In the genomic region with DNA sequence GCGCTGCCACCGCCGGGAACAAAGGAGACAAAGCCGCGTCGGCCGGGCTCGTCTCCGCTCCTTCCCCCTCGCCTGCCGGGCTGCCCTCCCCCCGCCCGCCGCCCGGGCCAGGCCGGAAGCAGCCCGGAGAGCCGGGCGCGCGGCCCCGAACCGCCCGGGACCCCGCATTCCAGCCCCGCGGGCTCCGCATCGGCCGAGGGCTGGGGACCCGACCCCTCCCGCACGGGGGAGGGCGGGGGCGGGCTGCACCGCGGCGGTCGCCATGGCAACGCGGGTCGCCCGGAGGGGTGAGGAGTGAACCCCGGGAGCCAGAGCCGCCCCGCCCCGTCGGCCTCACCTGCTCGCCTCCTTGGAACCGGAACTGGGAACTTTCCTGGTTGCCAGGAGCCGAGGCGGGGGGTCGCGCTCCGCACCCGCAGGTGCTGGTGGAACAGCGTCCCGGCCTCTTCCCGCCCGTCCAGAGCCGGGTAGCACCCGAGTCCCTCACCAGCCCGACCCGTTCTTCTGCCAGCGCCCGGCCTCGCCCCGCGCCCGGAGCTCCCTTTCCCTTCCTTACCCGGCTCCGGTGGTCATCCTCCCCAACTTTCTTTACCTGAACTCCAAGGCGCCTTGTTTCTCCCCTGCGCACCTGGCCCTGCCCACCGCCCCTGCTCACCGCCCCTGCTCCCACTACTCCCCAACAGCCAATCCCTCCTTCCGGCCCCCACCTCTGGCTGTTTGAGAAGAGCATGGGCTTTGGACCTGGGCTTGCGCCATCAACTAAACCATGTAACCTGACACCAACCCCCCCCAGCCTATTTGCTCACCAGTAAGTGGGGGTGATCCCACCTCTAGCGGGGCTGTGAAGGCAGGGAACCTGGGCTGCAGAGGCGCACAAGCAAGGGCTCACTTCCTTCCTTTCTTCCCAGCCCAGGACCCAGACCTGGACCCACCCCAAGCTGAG, we compare ENCODE assay signal across 1 cellular context.
TF ChIP-seq lines count a peak whose summit lies in the region.

A gene with protein sequence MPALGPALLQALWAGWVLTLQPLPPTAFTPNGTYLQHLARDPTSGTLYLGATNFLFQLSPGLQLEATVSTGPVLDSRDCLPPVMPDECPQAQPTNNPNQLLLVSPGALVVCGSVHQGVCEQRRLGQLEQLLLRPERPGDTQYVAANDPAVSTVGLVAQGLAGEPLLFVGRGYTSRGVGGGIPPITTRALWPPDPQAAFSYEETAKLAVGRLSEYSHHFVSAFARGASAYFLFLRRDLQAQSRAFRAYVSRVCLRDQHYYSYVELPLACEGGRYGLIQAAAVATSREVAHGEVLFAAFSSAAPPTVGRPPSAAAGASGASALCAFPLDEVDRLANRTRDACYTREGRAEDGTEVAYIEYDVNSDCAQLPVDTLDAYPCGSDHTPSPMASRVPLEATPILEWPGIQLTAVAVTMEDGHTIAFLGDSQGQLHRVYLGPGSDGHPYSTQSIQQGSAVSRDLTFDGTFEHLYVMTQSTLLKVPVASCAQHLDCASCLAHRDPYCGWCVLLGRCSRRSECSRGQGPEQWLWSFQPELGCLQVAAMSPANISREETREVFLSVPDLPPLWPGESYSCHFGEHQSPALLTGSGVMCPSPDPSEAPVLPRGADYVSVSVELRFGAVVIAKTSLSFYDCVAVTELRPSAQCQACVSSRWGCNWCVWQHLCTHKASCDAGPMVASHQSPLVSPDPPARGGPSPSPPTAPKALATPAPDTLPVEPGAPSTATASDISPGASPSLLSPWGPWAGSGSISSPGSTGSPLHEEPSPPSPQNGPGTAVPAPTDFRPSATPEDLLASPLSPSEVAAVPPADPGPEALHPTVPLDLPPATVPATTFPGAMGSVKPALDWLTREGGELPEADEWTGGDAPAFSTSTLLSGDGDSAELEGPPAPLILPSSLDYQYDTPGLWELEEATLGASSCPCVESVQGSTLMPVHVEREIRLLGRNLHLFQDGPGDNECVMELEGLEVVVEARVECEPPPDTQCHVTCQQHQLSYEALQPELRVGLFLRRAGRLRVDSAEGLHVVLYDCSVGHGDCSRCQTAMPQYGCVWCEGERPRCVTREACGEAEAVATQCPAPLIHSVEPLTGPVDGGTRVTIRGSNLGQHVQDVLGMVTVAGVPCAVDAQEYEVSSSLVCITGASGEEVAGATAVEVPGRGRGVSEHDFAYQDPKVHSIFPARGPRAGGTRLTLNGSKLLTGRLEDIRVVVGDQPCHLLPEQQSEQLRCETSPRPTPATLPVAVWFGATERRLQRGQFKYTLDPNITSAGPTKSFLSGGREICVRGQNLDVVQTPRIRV (N-terminal part only) (minus strand): TSS at position 671 of the 943 bp plus-strand sequence. CDS start 5,475 bp downstream, outside the sequence.

TF ChIP-seq in HepG2, 621 proteins besides CTCF, POLR2A, EP300 and RAD21 (continued from another document and continues in another):
- TF ChIP-seq, protein P1, sequence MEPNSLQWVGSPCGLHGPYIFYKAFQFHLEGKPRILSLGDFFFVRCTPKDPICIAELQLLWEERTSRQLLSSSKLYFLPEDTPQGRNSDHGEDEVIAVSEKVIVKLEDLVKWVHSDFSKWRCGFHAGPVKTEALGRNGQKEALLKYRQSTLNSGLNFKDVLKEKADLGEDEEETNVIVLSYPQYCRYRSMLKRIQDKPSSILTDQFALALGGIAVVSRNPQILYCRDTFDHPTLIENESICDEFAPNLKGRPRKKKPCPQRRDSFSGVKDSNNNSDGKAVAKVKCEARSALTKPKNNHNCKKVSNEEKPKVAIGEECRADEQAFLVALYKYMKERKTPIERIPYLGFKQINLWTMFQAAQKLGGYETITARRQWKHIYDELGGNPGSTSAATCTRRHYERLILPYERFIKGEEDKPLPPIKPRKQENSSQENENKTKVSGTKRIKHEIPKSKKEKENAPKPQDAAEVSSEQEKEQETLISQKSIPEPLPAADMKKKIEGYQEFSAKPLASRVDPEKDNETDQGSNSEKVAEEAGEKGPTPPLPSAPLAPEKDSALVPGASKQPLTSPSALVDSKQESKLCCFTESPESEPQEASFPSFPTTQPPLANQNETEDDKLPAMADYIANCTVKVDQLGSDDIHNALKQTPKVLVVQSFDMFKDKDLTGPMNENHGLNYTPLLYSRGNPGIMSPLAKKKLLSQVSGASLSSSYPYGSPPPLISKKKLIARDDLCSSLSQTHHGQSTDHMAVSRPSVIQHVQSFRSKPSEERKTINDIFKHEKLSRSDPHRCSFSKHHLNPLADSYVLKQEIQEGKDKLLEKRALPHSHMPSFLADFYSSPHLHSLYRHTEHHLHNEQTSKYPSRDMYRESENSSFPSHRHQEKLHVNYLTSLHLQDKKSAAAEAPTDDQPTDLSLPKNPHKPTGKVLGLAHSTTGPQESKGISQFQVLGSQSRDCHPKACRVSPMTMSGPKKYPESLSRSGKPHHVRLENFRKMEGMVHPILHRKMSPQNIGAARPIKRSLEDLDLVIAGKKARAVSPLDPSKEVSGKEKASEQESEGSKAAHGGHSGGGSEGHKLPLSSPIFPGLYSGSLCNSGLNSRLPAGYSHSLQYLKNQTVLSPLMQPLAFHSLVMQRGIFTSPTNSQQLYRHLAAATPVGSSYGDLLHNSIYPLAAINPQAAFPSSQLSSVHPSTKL (CRISPR knock-in tag; IDR thresholded peaks at IDR 0.05) = peak; percentile 82
- TF ChIP-seq CBFB (CRISPR knock-in tag; IDR thresholded peaks at IDR 0.05) = 0 out of 2 replicates have a peak, but pooled peaks have one; percentile 36
- peak; percentile 98 for TF ChIP-seq HNF4A (CRISPR knock-in tag; IDR thresholded peaks at IDR 0.05)
- TF ChIP-seq THYN1 (CRISPR knock-in tag; IDR thresholded peaks at IDR 0.05; ENCODE audit: borderline replicate concordance, low read depth) = no peak
- TF ChIP-seq, protein P2, sequence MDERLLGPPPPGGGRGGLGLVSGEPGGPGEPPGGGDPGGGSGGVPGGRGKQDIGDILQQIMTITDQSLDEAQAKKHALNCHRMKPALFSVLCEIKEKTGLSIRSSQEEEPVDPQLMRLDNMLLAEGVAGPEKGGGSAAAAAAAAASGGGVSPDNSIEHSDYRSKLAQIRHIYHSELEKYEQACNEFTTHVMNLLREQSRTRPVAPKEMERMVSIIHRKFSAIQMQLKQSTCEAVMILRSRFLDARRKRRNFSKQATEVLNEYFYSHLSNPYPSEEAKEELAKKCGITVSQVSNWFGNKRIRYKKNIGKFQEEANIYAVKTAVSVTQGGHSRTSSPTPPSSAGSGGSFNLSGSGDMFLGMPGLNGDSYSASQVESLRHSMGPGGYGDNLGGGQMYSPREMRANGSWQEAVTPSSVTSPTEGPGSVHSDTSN (CRISPR knock-in tag; IDR thresholded peaks at IDR 0.05) = no peak
- no peak for TF ChIP-seq ZBTB42 (CRISPR knock-in tag; IDR thresholded peaks at IDR 0.05)
- TF ChIP-seq, protein P3, sequence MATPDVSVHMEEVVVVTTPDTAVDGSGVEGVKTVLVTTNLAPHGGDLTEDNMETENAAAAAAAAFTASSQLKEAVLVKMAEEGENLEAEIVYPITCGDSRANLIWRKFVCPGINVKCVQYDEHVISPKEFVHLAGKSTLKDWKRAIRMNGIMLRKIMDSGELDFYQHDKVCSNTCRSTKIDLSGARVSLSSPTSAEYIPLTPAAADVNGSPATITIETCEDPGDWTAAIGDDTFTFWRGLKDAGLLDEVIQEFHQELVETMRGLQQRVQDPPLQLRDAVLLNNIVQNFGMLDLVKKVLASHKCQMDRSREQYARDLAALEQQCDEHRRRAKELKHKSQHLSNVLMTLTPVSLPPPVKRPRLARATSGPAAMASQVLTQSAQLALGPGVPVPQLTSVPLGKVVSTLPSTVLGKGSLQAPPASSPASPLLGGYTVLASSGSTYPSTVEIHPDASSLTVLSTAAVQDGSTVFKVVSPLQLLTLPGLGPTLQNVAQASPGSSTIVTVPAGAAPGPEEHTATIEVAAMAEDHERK (CRISPR knock-in tag; IDR thresholded peaks at IDR 0.05; ENCODE audit: low read depth) = no peak
- TF ChIP-seq REL (CRISPR knock-in tag; conservative IDR thresholded peaks at IDR 0.05) = peak; percentile 67; the same call in 1 of the 2 replicates
- TF ChIP-seq, protein P4, sequence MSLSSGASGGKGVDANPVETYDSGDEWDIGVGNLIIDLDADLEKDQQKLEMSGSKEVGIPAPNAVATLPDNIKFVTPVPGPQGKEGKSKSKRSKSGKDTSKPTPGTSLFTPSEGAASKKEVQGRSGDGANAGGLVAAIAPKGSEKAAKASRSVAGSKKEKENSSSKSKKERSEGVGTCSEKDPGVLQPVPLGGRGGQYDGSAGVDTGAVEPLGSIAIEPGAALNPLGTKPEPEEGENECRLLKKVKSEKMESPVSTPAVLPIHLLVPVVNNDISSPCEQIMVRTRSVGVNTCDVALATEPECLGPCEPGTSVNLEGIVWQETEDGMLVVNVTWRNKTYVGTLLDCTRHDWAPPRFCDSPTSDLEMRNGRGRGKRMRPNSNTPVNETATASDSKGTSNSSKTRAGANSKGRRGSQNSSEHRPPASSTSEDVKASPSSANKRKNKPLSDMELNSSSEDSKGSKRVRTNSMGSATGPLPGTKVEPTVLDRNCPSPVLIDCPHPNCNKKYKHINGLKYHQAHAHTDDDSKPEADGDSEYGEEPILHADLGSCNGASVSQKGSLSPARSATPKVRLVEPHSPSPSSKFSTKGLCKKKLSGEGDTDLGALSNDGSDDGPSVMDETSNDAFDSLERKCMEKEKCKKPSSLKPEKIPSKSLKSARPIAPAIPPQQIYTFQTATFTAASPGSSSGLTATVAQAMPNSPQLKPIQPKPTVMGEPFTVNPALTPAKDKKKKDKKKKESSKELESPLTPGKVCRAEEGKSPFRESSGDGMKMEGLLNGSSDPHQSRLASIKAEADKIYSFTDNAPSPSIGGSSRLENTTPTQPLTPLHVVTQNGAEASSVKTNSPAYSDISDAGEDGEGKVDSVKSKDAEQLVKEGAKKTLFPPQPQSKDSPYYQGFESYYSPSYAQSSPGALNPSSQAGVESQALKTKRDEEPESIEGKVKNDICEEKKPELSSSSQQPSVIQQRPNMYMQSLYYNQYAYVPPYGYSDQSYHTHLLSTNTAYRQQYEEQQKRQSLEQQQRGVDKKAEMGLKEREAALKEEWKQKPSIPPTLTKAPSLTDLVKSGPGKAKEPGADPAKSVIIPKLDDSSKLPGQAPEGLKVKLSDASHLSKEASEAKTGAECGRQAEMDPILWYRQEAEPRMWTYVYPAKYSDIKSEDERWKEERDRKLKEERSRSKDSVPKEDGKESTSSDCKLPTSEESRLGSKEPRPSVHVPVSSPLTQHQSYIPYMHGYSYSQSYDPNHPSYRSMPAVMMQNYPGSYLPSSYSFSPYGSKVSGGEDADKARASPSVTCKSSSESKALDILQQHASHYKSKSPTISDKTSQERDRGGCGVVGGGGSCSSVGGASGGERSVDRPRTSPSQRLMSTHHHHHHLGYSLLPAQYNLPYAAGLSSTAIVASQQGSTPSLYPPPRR (CRISPR knock-in tag; IDR thresholded peaks at IDR 0.05; ENCODE audit: borderline replicate concordance) = peak; percentile 97
- TF ChIP-seq, protein P5, sequence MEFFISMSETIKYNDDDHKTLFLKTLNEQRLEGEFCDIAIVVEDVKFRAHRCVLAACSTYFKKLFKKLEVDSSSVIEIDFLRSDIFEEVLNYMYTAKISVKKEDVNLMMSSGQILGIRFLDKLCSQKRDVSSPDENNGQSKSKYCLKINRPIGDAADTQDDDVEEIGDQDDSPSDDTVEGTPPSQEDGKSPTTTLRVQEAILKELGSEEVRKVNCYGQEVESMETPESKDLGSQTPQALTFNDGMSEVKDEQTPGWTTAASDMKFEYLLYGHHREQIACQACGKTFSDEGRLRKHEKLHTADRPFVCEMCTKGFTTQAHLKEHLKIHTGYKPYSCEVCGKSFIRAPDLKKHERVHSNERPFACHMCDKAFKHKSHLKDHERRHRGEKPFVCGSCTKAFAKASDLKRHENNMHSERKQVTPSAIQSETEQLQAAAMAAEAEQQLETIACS (CRISPR knock-in tag; IDR thresholded peaks at IDR 0.05) = no peak
- TF ChIP-seq, protein P6, sequence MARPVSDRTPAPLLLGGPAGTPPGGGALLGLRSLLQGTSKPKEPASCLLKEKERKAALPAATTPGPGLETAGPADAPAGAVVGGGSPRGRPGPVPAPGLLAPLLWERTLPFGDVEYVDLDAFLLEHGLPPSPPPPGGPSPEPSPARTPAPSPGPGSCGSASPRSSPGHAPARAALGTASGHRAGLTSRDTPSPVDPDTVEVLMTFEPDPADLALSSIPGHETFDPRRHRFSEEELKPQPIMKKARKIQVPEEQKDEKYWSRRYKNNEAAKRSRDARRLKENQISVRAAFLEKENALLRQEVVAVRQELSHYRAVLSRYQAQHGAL (CRISPR knock-in tag; IDR thresholded peaks at IDR 0.05; ENCODE audit: not compliant biosample characterization) = no peak
- TF ChIP-seq RAD51 (IDR thresholded peaks at IDR 0.05; ENCODE audit: borderline replicate concordance) = no peak
- no peak for TF ChIP-seq CENPX (CRISPR knock-in tag; IDR thresholded peaks at IDR 0.05)
- TF ChIP-seq, protein P7, sequence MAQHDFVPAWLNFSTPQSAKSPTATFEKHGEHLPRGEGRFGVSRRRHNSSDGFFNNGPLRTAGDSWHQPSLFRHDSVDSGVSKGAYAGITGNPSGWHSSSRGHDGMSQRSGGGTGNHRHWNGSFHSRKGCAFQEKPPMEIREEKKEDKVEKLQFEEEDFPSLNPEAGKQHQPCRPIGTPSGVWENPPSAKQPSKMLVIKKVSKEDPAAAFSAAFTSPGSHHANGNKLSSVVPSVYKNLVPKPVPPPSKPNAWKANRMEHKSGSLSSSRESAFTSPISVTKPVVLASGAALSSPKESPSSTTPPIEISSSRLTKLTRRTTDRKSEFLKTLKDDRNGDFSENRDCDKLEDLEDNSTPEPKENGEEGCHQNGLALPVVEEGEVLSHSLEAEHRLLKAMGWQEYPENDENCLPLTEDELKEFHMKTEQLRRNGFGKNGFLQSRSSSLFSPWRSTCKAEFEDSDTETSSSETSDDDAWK (CRISPR knock-in tag; IDR thresholded peaks at IDR 0.05) = no peak
- TF ChIP-seq, protein P8, sequence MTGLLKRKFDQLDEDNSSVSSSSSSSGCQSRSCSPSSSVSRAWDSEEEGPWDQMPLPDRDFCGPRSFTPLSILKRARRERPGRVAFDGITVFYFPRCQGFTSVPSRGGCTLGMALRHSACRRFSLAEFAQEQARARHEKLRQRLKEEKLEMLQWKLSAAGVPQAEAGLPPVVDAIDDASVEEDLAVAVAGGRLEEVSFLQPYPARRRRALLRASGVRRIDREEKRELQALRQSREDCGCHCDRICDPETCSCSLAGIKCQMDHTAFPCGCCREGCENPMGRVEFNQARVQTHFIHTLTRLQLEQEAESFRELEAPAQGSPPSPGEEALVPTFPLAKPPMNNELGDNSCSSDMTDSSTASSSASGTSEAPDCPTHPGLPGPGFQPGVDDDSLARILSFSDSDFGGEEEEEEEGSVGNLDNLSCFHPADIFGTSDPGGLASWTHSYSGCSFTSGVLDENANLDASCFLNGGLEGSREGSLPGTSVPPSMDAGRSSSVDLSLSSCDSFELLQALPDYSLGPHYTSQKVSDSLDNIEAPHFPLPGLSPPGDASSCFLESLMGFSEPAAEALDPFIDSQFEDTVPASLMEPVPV (CRISPR knock-in tag; IDR thresholded peaks at IDR 0.05) = peak; percentile 68
- no peak for TF ChIP-seq ZNF253 (CRISPR knock-in tag; IDR thresholded peaks at IDR 0.05; ENCODE audit: borderline replicate concordance)
- TF ChIP-seq DR1 (CRISPR knock-in tag; IDR thresholded peaks at IDR 0.05) = peak; percentile 61; the same call in 1 of the 2 replicates
- peak; percentile 92 for TF ChIP-seq ZNF543 (CRISPR knock-in tag; IDR thresholded peaks at IDR 0.05)
- TF ChIP-seq, protein P9, sequence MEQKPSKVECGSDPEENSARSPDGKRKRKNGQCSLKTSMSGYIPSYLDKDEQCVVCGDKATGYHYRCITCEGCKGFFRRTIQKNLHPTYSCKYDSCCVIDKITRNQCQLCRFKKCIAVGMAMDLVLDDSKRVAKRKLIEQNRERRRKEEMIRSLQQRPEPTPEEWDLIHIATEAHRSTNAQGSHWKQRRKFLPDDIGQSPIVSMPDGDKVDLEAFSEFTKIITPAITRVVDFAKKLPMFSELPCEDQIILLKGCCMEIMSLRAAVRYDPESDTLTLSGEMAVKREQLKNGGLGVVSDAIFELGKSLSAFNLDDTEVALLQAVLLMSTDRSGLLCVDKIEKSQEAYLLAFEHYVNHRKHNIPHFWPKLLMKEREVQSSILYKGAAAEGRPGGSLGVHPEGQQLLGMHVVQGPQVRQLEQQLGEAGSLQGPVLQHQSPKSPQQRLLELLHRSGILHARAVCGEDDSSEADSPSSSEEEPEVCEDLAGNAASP (CRISPR knock-in tag; IDR thresholded peaks at IDR 0.05; ENCODE audit: borderline replicate concordance) = peak; percentile 83
- no peak for TF ChIP-seq ZFAT (CRISPR knock-in tag; conservative IDR thresholded peaks at IDR 0.05)
- peak; percentile 70 for TF ChIP-seq AGO1 (IDR thresholded peaks at IDR 0.05; ENCODE audit: low read depth, low read length, poor library complexity, severe bottlenecking)
